Comparison of ENCODE assay signal across 8 cellular contexts in the genomic region with DNA sequence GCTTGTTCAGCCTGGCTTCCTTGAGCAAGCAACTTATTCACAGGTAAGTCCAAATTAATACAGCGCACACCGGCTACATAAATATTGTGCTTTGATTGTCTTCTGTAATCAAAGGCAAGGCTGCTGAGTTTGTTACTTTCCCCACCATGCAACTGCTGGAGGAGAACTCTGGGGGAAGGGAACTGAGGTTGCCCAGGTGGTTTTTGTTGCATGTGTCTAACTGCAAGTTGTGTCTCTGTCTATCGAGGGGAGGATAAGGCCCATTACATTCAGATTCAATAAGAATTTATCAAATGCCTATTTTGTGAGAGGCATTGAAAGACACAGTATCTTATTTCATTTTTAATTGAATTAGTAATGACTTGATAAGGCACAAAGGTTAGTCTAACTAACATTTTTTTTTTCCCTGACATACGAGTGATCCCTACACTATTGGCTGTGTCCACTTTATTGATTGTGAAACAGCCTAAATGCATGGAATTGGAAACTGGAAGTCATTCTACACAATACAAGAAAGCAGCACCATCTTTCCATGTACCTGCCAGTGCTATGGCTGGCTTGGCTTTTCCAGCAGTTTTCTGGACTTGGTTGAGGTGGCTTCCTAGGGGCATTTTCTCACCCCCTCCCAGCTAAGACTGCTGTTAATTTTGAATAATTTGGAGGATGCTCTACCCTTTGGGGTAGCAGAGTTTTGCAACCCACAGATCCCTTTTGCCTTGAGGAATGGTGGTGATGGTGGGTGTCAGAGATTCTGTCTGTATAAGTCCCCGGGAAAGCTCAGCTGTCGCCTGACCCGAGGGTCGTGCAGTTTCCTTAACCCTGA. TPM values are rescaled to one million over a fixed set of nuclear protein-coding genes. Genes with fewer than 3 reads are reported as not detected.
DNase-seq lines count a peak whose midpoint lies in the region; ATAC-seq and TF ChIP-seq lines count a peak whose summit lies in the region.

No MANE protein-coding gene starts in this region.

- H3K36me3 ChIP-seq in right atrium auricular region, result no peaks in the 10 kb centered on the region
- H3K36me3 ChIP-seq in mammary epithelial cell (ENCODE audit: insufficient read depth, low read length), result no peaks in the 10 kb centered on the region
- no peaks in the 10 kb centered on the region for H3K36me3 ChIP-seq in vagina

- peak overlapping the region; percentile 87 for H3K4me2 ChIP-seq in mammary epithelial cell (ENCODE audit: insufficient read depth, low read depth, low read length)

- H3K36me3 Mint-ChIP-seq in mesothelial cell of epicardium, result no peaks in the 10 kb centered on the region

- H3K9me3 Mint-ChIP-seq in mesothelial cell of epicardium, result no peaks in the 10 kb centered on the region

- H3K27ac ChIP-seq in right atrium auricular region (peak overlapping the region; percentile 90 to 92), mammary epithelial cell (ENCODE audit: insufficient read depth, low read depth, low read length) (peak overlapping the region; percentile 47), vagina (peak overlapping the region; percentile 82)

- peaks cover 54% of the 10 kb centered on the region for H3K27me3 Mint-ChIP-seq in mesothelial cell of epicardium (ENCODE audit: low read depth)

- in situ Hi-C loops in mammary epithelial cell (cut with MboI; ENCODE audit: low sequenced_read_pairs in 2 of 2), result no loop called here

- H3K4me1 ChIP-seq in right atrium auricular region, result peaks cover 0 to 24% of the 10 kb centered on the region in 2 donors
- peaks cover 34% of the 10 kb centered on the region for H3K4me1 ChIP-seq in mammary epithelial cell (ENCODE audit: insufficient read depth, low read length)
- H3K4me1 ChIP-seq in vagina, result peaks cover 23% of the 10 kb centered on the region

- DNase-seq in right atrium auricular region (ENCODE audit: low spot score), result no peak
- DNase-seq in left ventricle myocardium superior, result no peak
- DNase-seq in mammary epithelial cell, result no peak
- no peak for DNase-seq in mesothelial cell of epicardium (ENCODE audit: low spot score in 2 of 2, unreplicated experiment in 2 of 2)
- no peak for DNase-seq in vagina (ENCODE audit: extremely low spot score in 2 of 2)
- DNase-seq in GM20000 (ENCODE audit: low spot score), result no peak
- no peak for DNase-seq in DMS 273 (lab: John Stamatoyannopoulos, UW; ENCODE audit: unreplicated experiment)
- DNase-seq in mucosa of gallbladder (ENCODE audit: low spot score), result no peak

- BruUV-seq in mammary epithelial cell (replicated peaks; lab: Mats Ljungman, UMichigan), result no TSS peak

- TF ChIP-seq CTCF in right atrium auricular region (IDR thresholded peaks at IDR 0.05) (no peak), mammary epithelial cell (conservative IDR thresholded peaks at IDR 0.05 in 1 of 2, IDR thresholded peaks at IDR 0.05 in 1 of 2; ENCODE audit: extremely low read depth in 1 of 2, insufficient read depth in 1 of 2, low read depth in 1 of 2, low read length in 2 of 2) (no peak), mesothelial cell of epicardium (IDR thresholded peaks at IDR 0.05; ENCODE audit: unreplicated experiment) (no peak), vagina (IDR thresholded peaks at IDR 0.05) (no peak), GM20000 (IDR thresholded peaks at IDR 0.05; ENCODE audit: extremely low read depth, missing control alignments) (no peak)

- no peak overlapping the region for H3K27ac Mint-ChIP-seq in mesothelial cell of epicardium

- peak overlapping the region; percentile 85 for H3K4me3 Mint-ChIP-seq in mesothelial cell of epicardium

- H3K79me2 ChIP-seq in mammary epithelial cell (ENCODE audit: insufficient read depth, low read length), result peaks cover 39% of the 10 kb centered on the region

- H3K9me3 ChIP-seq in right atrium auricular region, result no peaks in the 10 kb centered on the region
- no peaks in the 10 kb centered on the region for H3K9me3 ChIP-seq in mammary epithelial cell (replicated peaks; ENCODE audit: insufficient read depth, low read length)
- H3K9me3 ChIP-seq in vagina, result no peaks in the 10 kb centered on the region

- CTCF ChIA-PET in mammary epithelial cell (lab: Charles Lee; ENCODE audit: low non-redundant PET), result no interaction called here

- intact Hi-C loops in left ventricle myocardium superior (cut with micrococcal nuclease) (no loop called here), mammary epithelial cell (cut with micrococcal nuclease) (loop anchor here (1.0 to 10.0 kb wide), 8 partner anchors 73 to 649 kb away; partner anchors contain the start of genes SLC41A2 and WASHC4), vagina (cut with DNase I) (no loop called here)

- 38% methylated on average over 8 of the region's 8 CpGs for WGBS in mammary epithelial cell (ENCODE audit: low coverage, missing lambda C conversion rate)

- TF ChIP-seq POLR2A in vagina (IDR thresholded peaks at IDR 0.05), result no peak

- dilution Hi-C loops in mammary epithelial cell (cut with HindIII; ENCODE audit: low sequenced_read_pairs), result loop anchor here (5.0 kb wide), 1 partner anchor 96 kb away; no protein-coding TSS in a partner anchor

- H3K27me3 ChIP-seq in right atrium auricular region (no peaks in the 10 kb centered on the region), mammary epithelial cell (ENCODE audit: insufficient read depth, low read length) (no peaks in the 10 kb centered on the region), vagina (no peaks in the 10 kb centered on the region)

- H4K20me1 ChIP-seq in mammary epithelial cell (ENCODE audit: insufficient read depth, low read length), result no peaks in the 10 kb centered on the region

- H3K4me3 ChIP-seq in right atrium auricular region (peak overlapping the region; percentile 91 to 94), mammary epithelial cell (replicated peaks in 1 of 3; ENCODE audit: insufficient read depth in 1 of 3, low read depth in 2 of 3, low read length in 3 of 3) (peak overlapping the region; percentile 56 to 77 (median 68)), vagina (peak overlapping the region; percentile 69 to 90)

- no peak for ATAC-seq in left ventricle myocardium superior

- peaks cover 16% of the 10 kb centered on the region for H3K4me1 Mint-ChIP-seq in mesothelial cell of epicardium

- peak overlapping the region; percentile 75 for H2AFZ ChIP-seq in mammary epithelial cell (ENCODE audit: low read depth, low read length)

- H3K9ac ChIP-seq in mammary epithelial cell (ENCODE audit: insufficient read depth, low read length), result peak overlapping the region; percentile 46

RNA-seq across cellular contexts. Expression of gene CHST11, which starts 0.9 kb away (rescaled TPM):
- 10 to 100 TPM in 1 of 2 donors, 1 to 10 TPM in 1; 7.8 to 11.9 TPM for total RNA-seq in right atrium auricular region
- total RNA-seq in left ventricle myocardium superior, result 3.4 TPM
- total RNA-seq in mammary epithelial cell, result 10 to 100 TPM in 1 of 2 donors, 1 to 10 TPM in 1; 7.7 to 35.5 TPM
- 30.3 TPM for polyA plus RNA-seq in mammary epithelial cell
- 64.5 TPM for polyA minus RNA-seq in mammary epithelial cell
- total RNA-seq in mesothelial cell of epicardium, result 9.0 to 15.0 TPM (median 12.1 TPM) in 3 replicates
- 40.0 TPM for total RNA-seq in vagina
- total RNA-seq in mucosa of gallbladder, result 16.7 TPM
